In genomic region chr15:63069616-63069952, GRCh38 we compare ENCODE assay signal across 1 cellular context.
TF ChIP-seq lines count a peak whose summit lies in the region.

No MANE protein-coding gene starts in this region.

TF ChIP-seq in IMR-90, 13 proteins besides CTCF, POLR2A, EP300 and RAD21 (continued from another document):
- TF ChIP-seq USF2 (IDR thresholded peaks at IDR 0.05; ENCODE audit: low read depth, low read length) (no peak), ELK1 (IDR thresholded peaks at IDR 0.05; ENCODE audit: borderline replicate concordance, low read depth, low read length) (no peak), CEBPB (IDR thresholded peaks at IDR 0.05; ENCODE audit: low read depth, low read length) (no peak), SMC3 (IDR thresholded peaks at IDR 0.05; ENCODE audit: low read depth, low read length) (no peak), BHLHE40 (IDR thresholded peaks at IDR 0.05; ENCODE audit: low read depth, low read length) (no peak), MAZ (IDR thresholded peaks at IDR 0.05; ENCODE audit: borderline replicate concordance, low read depth, low read length) (no peak), NFE2L2 (IDR thresholded peaks at IDR 0.05; ENCODE audit: low read depth, low read length) (no peak), RFX5 (IDR thresholded peaks at IDR 0.05; ENCODE audit: low read depth, low read length) (no peak)
TF ChIP-seq in IMR-90: peak in this region for 0.
